In genomic region chr14:50095895-50096294, GRCh38 we compare ENCODE assay signal across 14 cellular contexts. TPM values are rescaled to one million over a fixed set of nuclear protein-coding genes. Genes with fewer than 3 reads are reported as not detected.
DNase-seq lines count a peak whose midpoint lies in the region; ATAC-seq and TF ChIP-seq lines count a peak whose summit lies in the region.
"Had no signal": no experiment of that assay in that cellular context is flagged by ENCODE, and none has a peak within 500 bp of the region (broad histone marks: within the 10 kb centered on the region; RNA-seq: fewer than 3 reads in every experiment).

No MANE protein-coding gene starts in this region.

- POLR2A ChIA-PET in activated CD4-positive, alpha-beta memory T cell treated with anti-CD3 and anti-CD28 coated beads for 36 hours (lab: Charles Lee), result interaction anchor here (0.6 to 1.8 kb wide), 9 partner anchors 8 to 233 kb away, joined by 3 to 11 read pairs (median 3); no protein-coding TSS in a partner anchor
- POLR2A ChIA-PET in naive thymus-derived CD8-positive, alpha-beta T cell (lab: Charles Lee), result interaction anchor here (0.7 to 11.5 kb wide), 13 partner anchors 8 to 234 kb away, joined by 3 to 75 read pairs (median 4); no protein-coding TSS in a partner anchor

- no peaks in the 10 kb centered on the region for H4K20me1 ChIP-seq in DND-41 (ENCODE audit: insufficient read depth, low read length)

- peak overlapping the region; percentile 67 for H3K27ac Mint-ChIP-seq in activated CD4-positive, alpha-beta memory T cell treated with anti-CD3 and anti-CD28 coated beads for 36 hours
- peak overlapping the region; percentile 89 to 96 (median 94) for H3K27ac Mint-ChIP-seq in naive thymus-derived CD8-positive, alpha-beta T cell
- H3K27ac Mint-ChIP-seq: neural progenitor cell had no signal

- no peak overlapping the region for H3K9ac ChIP-seq in DND-41 (ENCODE audit: low read depth, low read length)
- H3K9ac ChIP-seq: neural progenitor cell had no signal

- CTCF ChIA-PET in activated CD4-positive, alpha-beta memory T cell treated with anti-CD3 and anti-CD28 coated beads for 36 hours (lab: Charles Lee), result interaction anchor here (0.7 to 3.9 kb wide), 8 partner anchors 9 to 436 kb away, joined by 3 to 28 read pairs (median 4); partner anchors contain the start of genes MAP4K5 and NEMF

- H3K9me3 ChIP-seq in DND-41 (ENCODE audit: insufficient read depth, low read length, severe bottlenecking), result no peaks in the 10 kb centered on the region
- H3K9me3 ChIP-seq: left ventricle myocardium inferior had no signal

- no peak for TF ChIP-seq CTCF in DND-41 (IDR thresholded peaks at IDR 0.05; ENCODE audit: borderline replicate concordance, extremely low read depth, low read length, poor library complexity, severe bottlenecking)

- peaks cover 5% of the 10 kb centered on the region for H3K36me3 Mint-ChIP-seq in activated CD4-positive, alpha-beta memory T cell treated with anti-CD3 and anti-CD28 coated beads for 36 hours
- peaks cover 0 to 2% (median 0%) of the 10 kb centered on the region in 3 donors for H3K36me3 Mint-ChIP-seq in naive thymus-derived CD8-positive, alpha-beta T cell

- no peaks in the 10 kb centered on the region for H3K27me3 Mint-ChIP-seq in activated CD4-positive, alpha-beta memory T cell treated with anti-CD3 and anti-CD28 coated beads for 36 hours
- no peaks in the 10 kb centered on the region for H3K27me3 Mint-ChIP-seq in naive thymus-derived CD8-positive, alpha-beta T cell

- H3K4me1 ChIP-seq in DND-41 (ENCODE audit: insufficient read depth, low read length), result no peaks in the 10 kb centered on the region
- H3K4me1 ChIP-seq: left ventricle myocardium inferior, neural progenitor cell had no signal

- no peak overlapping the region for H3K27ac ChIP-seq in DND-41 (ENCODE audit: low read length)
- H3K27ac ChIP-seq: left ventricle myocardium inferior, neural progenitor cell had no signal

- peaks cover 57% of the 10 kb centered on the region for H3K4me1 Mint-ChIP-seq in activated CD4-positive, alpha-beta memory T cell treated with anti-CD3 and anti-CD28 coated beads for 36 hours (ENCODE audit: low read depth)
- H3K4me1 Mint-ChIP-seq in naive thymus-derived CD8-positive, alpha-beta T cell, result peaks cover 56 to 92% (median 84%) of the 10 kb centered on the region in 4 donors

- H2AFZ ChIP-seq in DND-41 (ENCODE audit: low read depth, low read length), result no peak overlapping the region
- H2AFZ ChIP-seq: neural progenitor cell had no signal

- peak; percentile 33; the same call in 1 of the 3 replicates for ATAC-seq in DND-41 (ENCODE audit: insufficient read depth, low read depth)
- peak; percentile 49 for ATAC-seq in GM19351 (IDR thresholded peaks at IDR 0.05; ENCODE audit: unreplicated experiment)
- ATAC-seq in naive thymus-derived CD8-positive, alpha-beta T cell, result peak; percentile 60 to 75
- ATAC-seq in GM21528 (IDR thresholded peaks at IDR 0.05; ENCODE audit: low FRiP score, unreplicated experiment), result no peak
- ATAC-seq: sciatic nerve had no signal

- H3K4me3 Mint-ChIP-seq in activated CD4-positive, alpha-beta memory T cell treated with anti-CD3 and anti-CD28 coated beads for 36 hours, result peak overlapping the region; percentile 28
- peak overlapping the region; percentile 55 to 82 (median 76) for H3K4me3 Mint-ChIP-seq in naive thymus-derived CD8-positive, alpha-beta T cell
- H3K4me3 Mint-ChIP-seq: neural progenitor cell had no signal

- intact Hi-C loops in activated CD4-positive, alpha-beta memory T cell treated with anti-CD3 and anti-CD28 coated beads for 36 hours (cut with micrococcal nuclease), result loop anchor here (1.0 kb wide), 1 partner anchor 13 kb away; no protein-coding TSS in a partner anchor
- intact Hi-C loops in posterior vena cava (cut with DNase I), result no loop called here

- no peaks in the 10 kb centered on the region for H3K36me3 ChIP-seq in DND-41 (ENCODE audit: insufficient read depth, low read length)
- H3K36me3 ChIP-seq: left ventricle myocardium inferior, neural progenitor cell had no signal

- no peak overlapping the region for H3K4me2 ChIP-seq in DND-41 (ENCODE audit: insufficient read depth, low read length)
- H3K4me2 ChIP-seq: neural progenitor cell had no signal

- H3K4me3 ChIP-seq in DND-41 (ENCODE audit: low read depth in 1 of 2, low read length in 2 of 2), result no peak overlapping the region
- H3K4me3 ChIP-seq: left ventricle myocardium inferior, neural progenitor cell had no signal

- DNase-seq in DND-41 (no peak), posterior vena cava (ENCODE audit: low spot score) (no peak)
- no peak for DNase-seq in activated CD4-positive, alpha-beta memory T cell treated with anti-CD3 and anti-CD28 coated beads for 36 hours
- peak in 3 of 10 donors; percentile 48 to 64 (median 60) for DNase-seq in naive thymus-derived CD8-positive, alpha-beta T cell
- DNase-seq in stimulated activated CD4-positive, alpha-beta T cell treated with anti-CD3 and anti-CD28 coated beads, Interleukin-2, amount 100 ng/mL, for 24 hours, result no peak
- DNase-seq: GF-D8, HCEC 1CT, left ventricle myocardium inferior, NCI-H1105, NCI-H446 treated with DMSO at 0.1 percent for 48 hours had no signal

- no peaks in the 10 kb centered on the region for H3K9me3 Mint-ChIP-seq in activated CD4-positive, alpha-beta memory T cell treated with anti-CD3 and anti-CD28 coated beads for 36 hours
- peaks cover 0 to 3% (median 0%) of the 10 kb centered on the region in 9 donors for H3K9me3 Mint-ChIP-seq in naive thymus-derived CD8-positive, alpha-beta T cell
- H3K9me3 Mint-ChIP-seq: neural progenitor cell had no signal

- no peaks in the 10 kb centered on the region for H3K79me2 ChIP-seq in DND-41 (ENCODE audit: insufficient read depth, low read length)

- no peaks in the 10 kb centered on the region for H3K27me3 ChIP-seq in DND-41 (ENCODE audit: insufficient read depth, low read length, poor library complexity)
- H3K27me3 ChIP-seq: neural progenitor cell had no signal

RNA-seq across cellular contexts. Expression of gene VCPKMT, which starts 20.5 kb away (rescaled TPM):
- 10 to 100 TPM in 1 of 2 experiments, 1 to 10 TPM in 1; 7.7 to 10.1 TPM for total RNA-seq in activated CD4-positive, alpha-beta memory T cell treated with anti-CD3 and anti-CD28 coated beads for 36 hours
- total RNA-seq in naive thymus-derived CD8-positive, alpha-beta T cell, result 10 to 100 TPM; 22.3 to 26.0 TPM
- 10 to 100 TPM in 1 of 3 donors, 1 to 10 TPM in 2; 8.8 to 10.4 (median 9.5) TPM for polyA plus RNA-seq in naive thymus-derived CD8-positive, alpha-beta T cell
- total RNA-seq in posterior vena cava, result 1 to 10 TPM; 5.8 to 6.2 TPM
